In genomic region chr12:59595557-59596231, GRCh38 we compare ENCODE assay signal across 9 cellular contexts. TPM values are rescaled to one million over a fixed set of nuclear protein-coding genes. Genes with fewer than 3 reads are reported as not detected.
DNase-seq lines count a peak whose midpoint lies in the region; ATAC-seq, FAIRE-seq and TF ChIP-seq lines count a peak whose summit lies in the region.
"Had no signal": no experiment of that assay in that cellular context is flagged by ENCODE, and none has a peak within 500 bp of the region (broad histone marks: within the 10 kb centered on the region; RNA-seq: fewer than 3 reads in every experiment).

A gene with protein sequence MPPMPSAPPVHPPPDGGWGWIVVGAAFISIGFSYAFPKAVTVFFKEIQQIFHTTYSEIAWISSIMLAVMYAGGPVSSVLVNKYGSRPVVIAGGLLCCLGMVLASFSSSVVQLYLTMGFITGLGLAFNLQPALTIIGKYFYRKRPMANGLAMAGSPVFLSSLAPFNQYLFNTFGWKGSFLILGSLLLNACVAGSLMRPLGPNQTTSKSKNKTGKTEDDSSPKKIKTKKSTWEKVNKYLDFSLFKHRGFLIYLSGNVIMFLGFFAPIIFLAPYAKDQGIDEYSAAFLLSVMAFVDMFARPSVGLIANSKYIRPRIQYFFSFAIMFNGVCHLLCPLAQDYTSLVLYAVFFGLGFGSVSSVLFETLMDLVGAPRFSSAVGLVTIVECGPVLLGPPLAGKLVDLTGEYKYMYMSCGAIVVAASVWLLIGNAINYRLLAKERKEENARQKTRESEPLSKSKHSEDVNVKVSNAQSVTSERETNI (plus strand): TSS chr12:59596029. CDS start chr12:59704802, 108,773 bp downstream.

- H3K36me3 Mint-ChIP-seq in activated CD4-positive, alpha-beta T cell treated with anti-CD3 and anti-CD28 coated beads, Interleukin-2, amount 10 ng/mL, durations not matched to agents 7 days and 5 days (ENCODE audit: low read depth) = peaks cover 31% of the 10 kb centered on the region

- peak within 1 kb of the TSS; percentile 80 for H3K4me3 Mint-ChIP-seq in activated CD4-positive, alpha-beta T cell treated with anti-CD3 and anti-CD28 coated beads, Interleukin-2, amount 10 ng/mL, durations not matched to agents 7 days and 5 days

- peaks cover 52% of the 10 kb centered on the region for H3K4me1 Mint-ChIP-seq in activated CD4-positive, alpha-beta T cell treated with anti-CD3 and anti-CD28 coated beads, Interleukin-2, amount 10 ng/mL, durations not matched to agents 7 days and 5 days

- CTCF ChIA-PET in activated CD4-positive, alpha-beta T cell treated with anti-CD3 and anti-CD28 coated beads, Interleukin-2, amount 10 ng/mL, durations not matched to agents 7 days and 5 days (lab: Charles Lee) = no interaction called here

- POLR2A ChIA-PET in activated CD4-positive, alpha-beta T cell treated with anti-CD3 and anti-CD28 coated beads, Interleukin-2, amount 10 ng/mL, durations not matched to agents 7 days and 5 days (lab: Charles Lee) = interaction anchor here (0.6 to 0.7 kb wide), 2 partner anchors 81 to 158 kb away, joined by 3 to 4 read pairs; no protein-coding TSS in a partner anchor

- no peaks in the 10 kb centered on the region for H3K27me3 Mint-ChIP-seq in activated CD4-positive, alpha-beta T cell treated with anti-CD3 and anti-CD28 coated beads, Interleukin-2, amount 10 ng/mL, durations not matched to agents 7 days and 5 days

- ATAC-seq in HG03439 (IDR thresholded peaks at IDR 0.05; ENCODE audit: unreplicated experiment) = peak; percentile 59
- peak; percentile 79 for ATAC-seq in left lobe of liver
- ATAC-seq: K562 had no signal

- peak; percentile 93 for DNase-seq in AG10803 (ENCODE audit: low read depth)
- peak; percentile 42 for DNase-seq in GM19239 (ENCODE audit: insufficient read length, low spot score)
- DNase-seq in NCI-H524 treated with DMSO at 0.1 percent for 48 hours (lab: John Stamatoyannopoulos, UW) = peak; percentile 83
- peak; percentile 85 for DNase-seq in activated CD4-positive, alpha-beta T cell treated with anti-CD3 and anti-CD28 coated beads, Interleukin-2, amount 10 ng/mL, durations not matched to agents 7 days and 5 days
- peak; percentile 35 for DNase-seq in cortex of kidney (lab: John Stamatoyannopoulos, UW)
- peak; percentile 77 for DNase-seq in left lobe of liver (ENCODE audit: low spot score)
- peak; percentile 85 to 88 for DNase-seq in stimulated activated CD4-positive, alpha-beta T cell treated with anti-CD3 and anti-CD28 coated beads, Interleukin-2, amount 100 ng/mL, for 24 hours

- H3K4me3 ChIP-seq in AG10803 (ENCODE audit: low read length) = peak within 1 kb of the TSS; percentile 83
- H3K4me3 ChIP-seq: K562 had no signal

- peak within 1 kb of the TSS; percentile 98 for H3K27ac Mint-ChIP-seq in activated CD4-positive, alpha-beta T cell treated with anti-CD3 and anti-CD28 coated beads, Interleukin-2, amount 10 ng/mL, durations not matched to agents 7 days and 5 days

- no peaks in the 10 kb centered on the region for H3K9me3 Mint-ChIP-seq in activated CD4-positive, alpha-beta T cell treated with anti-CD3 and anti-CD28 coated beads, Interleukin-2, amount 10 ng/mL, durations not matched to agents 7 days and 5 days

- no peak for FAIRE-seq in GM19239 (lab: Jason Lieb, UNC)
- FAIRE-seq: K562 had no signal

- TF ChIP-seq CTCF in AG10803 (conservative IDR thresholded peaks at IDR 0.05; ENCODE audit: low read length) = no peak

RNA-seq across cellular contexts. Expression of the gene that starts here (rescaled TPM):
- total RNA-seq in activated CD4-positive, alpha-beta T cell treated with anti-CD3 and anti-CD28 coated beads, Interleukin-2, amount 10 ng/mL, durations not matched to agents 7 days and 5 days = 10 to 100 TPM; 41.9 to 46.7 TPM
- total RNA-seq in left lobe of liver = 5.9 TPM

Comparison
In these comparisons a context has a peak if more than half of its experiments do, and no peak if none do; other contexts are left out.
1. Peak in every context shown above with its lines: DNase-seq, ATAC-seq and H3K4me3 ChIP-seq.
2. DNase-seq: peak in every context shown above with its lines; median percentile 93 in AG10803; 86 in stimulated activated CD4-positive, alpha-beta T cell treated with anti-CD3 and anti-CD28 coated beads, Interleukin-2, amount 100 ng/mL, for 24 hours; 85 in activated CD4-positive, alpha-beta T cell treated with anti-CD3 and anti-CD28 coated beads, Interleukin-2, amount 10 ng/mL, durations not matched to agents 7 days and 5 days; 83 in NCI-H524 treated with DMSO at 0.1 percent for 48 hours; 77 in left lobe of liver; 42 in GM19239; 35 in cortex of kidney.